ENCODE assay signal across 22 cellular contexts in the genomic region with DNA sequence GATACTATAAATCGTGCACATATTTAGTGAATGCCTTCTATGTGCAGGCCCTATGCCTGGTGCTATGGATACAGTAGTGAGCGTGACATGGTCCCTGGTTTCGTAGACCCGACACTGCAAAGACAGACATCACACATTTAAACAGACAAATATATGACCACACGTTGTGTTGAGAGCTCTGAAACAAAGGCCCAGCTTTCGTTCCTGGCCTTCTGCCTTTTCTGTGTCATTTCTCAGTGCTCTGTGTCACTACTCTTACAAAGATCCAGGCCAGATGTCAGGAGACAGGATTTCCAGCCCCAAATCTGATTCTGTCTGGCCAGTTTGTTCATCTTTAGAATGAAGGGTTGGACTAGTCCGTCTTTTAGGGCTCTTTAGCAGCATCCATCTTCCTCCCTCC.
"Had no signal": no experiment of that assay in that cellular context is flagged by ENCODE, and none has a peak within 500 bp of the region (broad histone marks: within the 10 kb centered on the region; RNA-seq: fewer than 3 reads in every experiment).

No MANE protein-coding gene starts in this region.

- H3K4me1 ChIP-seq: stomach had no signal

- ATAC-seq: foreskin keratinocyte; left cardiac atrium; left ventricle myocardium superior; naive thymus-derived CD8-positive, alpha-beta T cell had no signal

- H3K27ac ChIP-seq: foreskin keratinocyte, ovary, right atrium auricular region, sigmoid colon, skin epidermis had no signal

- H3K9me3 Mint-ChIP-seq: endodermal cell; immature natural killer cell; naive thymus-derived CD8-positive, alpha-beta T cell; neural crest cell; type B pancreatic cell had no signal

- H3K4me3 ChIP-seq: lung, ovary, right atrium auricular region, sigmoid colon, skin epidermis, stomach had no signal

- H3K4me1 Mint-ChIP-seq: immature natural killer cell; naive thymus-derived CD8-positive, alpha-beta T cell; neural crest cell had no signal

- H3K36me3 Mint-ChIP-seq: immature natural killer cell; naive thymus-derived CD8-positive, alpha-beta T cell; type B pancreatic cell had no signal

- H3K9me3 ChIP-seq: ovary, right atrium auricular region, sigmoid colon, stomach had no signal

- H3K27me3 ChIP-seq: foreskin keratinocyte, ovary, right atrium auricular region, sigmoid colon had no signal

- H3K27ac Mint-ChIP-seq: endodermal cell; immature natural killer cell; naive thymus-derived CD8-positive, alpha-beta T cell; type B pancreatic cell had no signal

- H3K4me3 Mint-ChIP-seq: endodermal cell; immature natural killer cell; naive thymus-derived CD8-positive, alpha-beta T cell; neural crest cell; type B pancreatic cell had no signal

- H3K36me3 ChIP-seq: ovary, right atrium auricular region, sigmoid colon, stomach had no signal

- DNase-seq: effector CD4-positive, alpha-beta T cell; endodermal cell; erythroblast; foreskin keratinocyte; immature natural killer cell; kidney; left cardiac atrium; left ventricle myocardium superior; mesenchymal stem cell; naive thymus-derived CD8-positive, alpha-beta T cell; nucleus accumbens; ovary; sigmoid colon; stimulated activated CD4-positive, alpha-beta T cell treated with anti-CD3 and anti-CD28 coated beads, Interleukin-12 subunit alpha, Interleukin-12 subunit beta, amount 100 ng/mL, for 4 hours; stimulated activated naive CD4-positive, alpha-beta T cell; stomach; substantia nigra had no signal
